1 cellular context compared by ENCODE assay signal in the genomic region with DNA sequence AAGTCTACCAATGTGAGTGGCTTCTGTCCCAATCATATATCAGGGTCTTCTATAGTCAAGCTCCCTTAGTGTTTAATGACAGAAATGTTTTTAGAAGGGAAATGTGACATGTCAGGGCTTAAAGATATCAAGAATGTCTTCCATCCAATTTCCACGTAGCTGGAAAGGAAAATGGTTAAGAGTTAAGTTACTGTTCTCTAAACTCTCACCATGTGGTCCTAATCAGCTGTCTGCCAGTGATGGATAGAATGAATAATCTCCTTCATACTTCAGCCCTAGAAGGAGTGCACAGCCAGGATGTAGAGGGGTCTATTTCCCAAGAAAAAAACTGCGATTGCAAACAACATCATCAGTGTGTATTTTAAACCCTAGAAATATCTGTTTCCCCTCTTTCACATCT.
TF ChIP-seq lines count a peak whose summit lies in the region.

No MANE protein-coding gene starts in this region.

TF ChIP-seq in GM23338, 12 proteins besides CTCF, POLR2A, EP300 and RAD21 (continued from another document):
- TF ChIP-seq, protein P1, sequence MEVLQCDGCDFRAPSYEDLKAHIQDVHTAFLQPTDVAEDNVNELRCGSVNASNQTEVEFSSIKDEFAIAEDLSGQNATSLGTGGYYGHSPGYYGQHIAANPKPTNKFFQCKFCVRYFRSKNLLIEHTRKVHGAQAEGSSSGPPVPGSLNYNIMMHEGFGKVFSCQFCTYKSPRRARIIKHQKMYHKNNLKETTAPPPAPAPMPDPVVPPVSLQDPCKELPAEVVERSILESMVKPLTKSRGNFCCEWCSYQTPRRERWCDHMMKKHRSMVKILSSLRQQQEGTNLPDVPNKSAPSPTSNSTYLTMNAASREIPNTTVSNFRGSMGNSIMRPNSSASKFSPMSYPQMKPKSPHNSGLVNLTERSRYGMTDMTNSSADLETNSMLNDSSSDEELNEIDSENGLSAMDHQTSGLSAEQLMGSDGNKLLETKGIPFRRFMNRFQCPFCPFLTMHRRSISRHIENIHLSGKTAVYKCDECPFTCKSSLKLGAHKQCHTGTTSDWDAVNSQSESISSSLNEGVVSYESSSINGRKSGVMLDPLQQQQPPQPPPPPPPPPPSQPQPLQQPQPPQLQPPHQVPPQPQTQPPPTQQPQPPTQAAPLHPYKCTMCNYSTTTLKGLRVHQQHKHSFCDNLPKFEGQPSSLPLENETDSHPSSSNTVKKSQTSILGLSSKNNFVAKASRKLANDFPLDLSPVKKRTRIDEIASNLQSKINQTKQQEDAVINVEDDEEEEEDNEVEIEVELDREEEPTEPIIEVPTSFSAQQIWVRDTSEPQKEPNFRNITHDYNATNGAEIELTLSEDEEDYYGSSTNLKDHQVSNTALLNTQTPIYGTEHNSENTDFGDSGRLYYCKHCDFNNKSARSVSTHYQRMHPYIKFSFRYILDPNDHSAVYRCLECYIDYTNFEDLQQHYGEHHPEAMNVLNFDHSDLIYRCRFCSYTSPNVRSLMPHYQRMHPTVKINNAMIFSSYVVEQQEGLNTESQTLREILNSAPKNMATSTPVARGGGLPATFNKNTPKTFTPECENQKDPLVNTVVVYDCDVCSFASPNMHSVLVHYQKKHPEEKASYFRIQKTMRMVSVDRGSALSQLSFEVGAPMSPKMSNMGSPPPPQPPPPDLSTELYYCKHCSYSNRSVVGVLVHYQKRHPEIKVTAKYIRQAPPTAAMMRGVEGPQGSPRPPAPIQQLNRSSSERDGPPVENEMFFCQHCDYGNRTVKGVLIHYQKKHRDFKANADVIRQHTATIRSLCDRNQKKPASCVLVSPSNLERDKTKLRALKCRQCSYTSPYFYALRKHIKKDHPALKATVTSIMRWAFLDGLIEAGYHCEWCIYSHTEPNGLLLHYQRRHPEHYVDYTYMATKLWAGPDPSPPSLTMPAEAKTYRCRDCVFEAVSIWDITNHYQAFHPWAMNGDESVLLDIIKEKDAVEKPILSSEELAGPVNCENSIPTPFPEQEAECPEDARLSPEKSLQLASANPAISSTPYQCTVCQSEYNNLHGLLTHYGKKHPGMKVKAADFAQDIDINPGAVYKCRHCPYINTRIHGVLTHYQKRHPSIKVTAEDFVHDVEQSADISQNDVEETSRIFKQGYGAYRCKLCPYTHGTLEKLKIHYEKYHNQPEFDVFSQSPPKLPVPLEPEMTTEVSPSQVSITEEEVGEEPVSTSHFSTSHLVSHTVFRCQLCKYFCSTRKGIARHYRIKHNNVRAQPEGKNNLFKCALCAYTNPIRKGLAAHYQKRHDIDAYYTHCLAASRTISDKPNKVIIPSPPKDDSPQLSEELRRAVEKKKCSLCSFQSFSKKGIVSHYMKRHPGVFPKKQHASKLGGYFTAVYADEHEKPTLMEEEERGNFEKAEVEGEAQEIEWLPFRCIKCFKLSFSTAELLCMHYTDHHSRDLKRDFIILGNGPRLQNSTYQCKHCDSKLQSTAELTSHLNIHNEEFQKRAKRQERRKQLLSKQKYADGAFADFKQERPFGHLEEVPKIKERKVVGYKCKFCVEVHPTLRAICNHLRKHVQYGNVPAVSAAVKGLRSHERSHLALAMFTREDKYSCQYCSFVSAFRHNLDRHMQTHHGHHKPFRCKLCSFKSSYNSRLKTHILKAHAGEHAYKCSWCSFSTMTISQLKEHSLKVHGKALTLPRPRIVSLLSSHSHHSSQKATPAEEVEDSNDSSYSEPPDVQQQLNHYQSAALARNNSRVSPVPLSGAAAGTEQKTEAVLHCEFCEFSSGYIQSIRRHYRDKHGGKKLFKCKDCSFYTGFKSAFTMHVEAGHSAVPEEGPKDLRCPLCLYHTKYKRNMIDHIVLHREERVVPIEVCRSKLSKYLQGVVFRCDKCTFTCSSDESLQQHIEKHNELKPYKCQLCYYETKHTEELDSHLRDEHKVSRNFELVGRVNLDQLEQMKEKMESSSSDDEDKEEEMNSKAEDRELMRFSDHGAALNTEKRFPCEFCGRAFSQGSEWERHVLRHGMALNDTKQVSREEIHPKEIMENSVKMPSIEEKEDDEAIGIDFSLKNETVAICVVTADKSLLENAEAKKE (CRISPR knock-in tag; IDR thresholded peaks at IDR 0.05) = no peak
- TF ChIP-seq ZNF114 (CRISPR knock-in tag; IDR thresholded peaks at IDR 0.05) (no peak), POLR2AphosphoS5 (IDR thresholded peaks at IDR 0.05; ENCODE audit: low read depth) (no peak), EZH2phosphoT487 (IDR thresholded peaks at IDR 0.05; ENCODE audit: unreplicated experiment) (no peak), CREB1 (CRISPR knock-in tag; IDR thresholded peaks at IDR 0.05; ENCODE audit: low read depth) (no peak), STAT1 (IDR thresholded peaks at IDR 0.05; ENCODE audit: unreplicated experiment) (no peak)
- TF ChIP-seq, protein P2, sequence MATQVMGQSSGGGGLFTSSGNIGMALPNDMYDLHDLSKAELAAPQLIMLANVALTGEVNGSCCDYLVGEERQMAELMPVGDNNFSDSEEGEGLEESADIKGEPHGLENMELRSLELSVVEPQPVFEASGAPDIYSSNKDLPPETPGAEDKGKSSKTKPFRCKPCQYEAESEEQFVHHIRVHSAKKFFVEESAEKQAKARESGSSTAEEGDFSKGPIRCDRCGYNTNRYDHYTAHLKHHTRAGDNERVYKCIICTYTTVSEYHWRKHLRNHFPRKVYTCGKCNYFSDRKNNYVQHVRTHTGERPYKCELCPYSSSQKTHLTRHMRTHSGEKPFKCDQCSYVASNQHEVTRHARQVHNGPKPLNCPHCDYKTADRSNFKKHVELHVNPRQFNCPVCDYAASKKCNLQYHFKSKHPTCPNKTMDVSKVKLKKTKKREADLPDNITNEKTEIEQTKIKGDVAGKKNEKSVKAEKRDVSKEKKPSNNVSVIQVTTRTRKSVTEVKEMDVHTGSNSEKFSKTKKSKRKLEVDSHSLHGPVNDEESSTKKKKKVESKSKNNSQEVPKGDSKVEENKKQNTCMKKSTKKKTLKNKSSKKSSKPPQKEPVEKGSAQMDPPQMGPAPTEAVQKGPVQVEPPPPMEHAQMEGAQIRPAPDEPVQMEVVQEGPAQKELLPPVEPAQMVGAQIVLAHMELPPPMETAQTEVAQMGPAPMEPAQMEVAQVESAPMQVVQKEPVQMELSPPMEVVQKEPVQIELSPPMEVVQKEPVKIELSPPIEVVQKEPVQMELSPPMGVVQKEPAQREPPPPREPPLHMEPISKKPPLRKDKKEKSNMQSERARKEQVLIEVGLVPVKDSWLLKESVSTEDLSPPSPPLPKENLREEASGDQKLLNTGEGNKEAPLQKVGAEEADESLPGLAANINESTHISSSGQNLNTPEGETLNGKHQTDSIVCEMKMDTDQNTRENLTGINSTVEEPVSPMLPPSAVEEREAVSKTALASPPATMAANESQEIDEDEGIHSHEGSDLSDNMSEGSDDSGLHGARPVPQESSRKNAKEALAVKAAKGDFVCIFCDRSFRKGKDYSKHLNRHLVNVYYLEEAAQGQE (IDR thresholded peaks at IDR 0.05; ENCODE audit: unreplicated experiment) = no peak
